24 cellular contexts compared by ENCODE assay signal in the genomic region with DNA sequence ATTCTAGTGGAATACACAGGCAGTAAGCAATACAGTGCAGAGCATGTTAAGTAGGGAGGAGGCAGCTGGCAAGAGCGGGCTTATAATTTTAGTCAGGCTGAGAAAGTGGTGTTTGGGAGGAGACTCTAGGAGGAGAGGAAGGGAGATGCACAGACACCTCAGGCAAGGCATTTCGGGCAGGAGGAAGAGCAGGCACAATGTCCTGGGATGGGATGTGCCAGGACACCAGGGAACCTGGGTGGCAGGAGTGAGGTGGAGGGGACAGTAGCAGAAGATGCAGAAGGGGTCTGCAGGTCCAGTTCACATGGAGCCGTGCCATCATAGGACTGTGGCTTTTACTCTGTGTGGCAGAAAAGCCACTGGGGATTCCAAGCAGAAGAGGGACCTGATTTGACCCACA.
"Had no signal": no experiment of that assay in that cellular context is flagged by ENCODE, and none has a peak within 500 bp of the region (broad histone marks: within the 10 kb centered on the region; RNA-seq: fewer than 3 reads in every experiment).

No MANE protein-coding gene starts in this region.

- H3K27ac ChIP-seq: left ventricle myocardium inferior, neural progenitor cell, neutrophil, ovary, right atrium auricular region, right lobe of liver, stomach, testis, thyroid gland, transverse colon, upper lobe of right lung had no signal

- H3K36me3 ChIP-seq: left ventricle myocardium inferior, neural progenitor cell, neutrophil, ovary, right atrium auricular region, right lobe of liver, stomach, thyroid gland, transverse colon, upper lobe of right lung had no signal

- H3K27me3 ChIP-seq: ovary, right atrium auricular region, right lobe of liver, testis, thyroid gland had no signal

- H3K9me3 ChIP-seq: left ventricle myocardium inferior, neutrophil, ovary, right atrium auricular region, right lobe of liver, stomach, testis, thyroid gland, transverse colon, upper lobe of right lung had no signal

- ATAC-seq: natural killer cell; right lobe of liver; stimulated activated naive B cell treated with anti-CD40 and anti-IgM and Interleukin-4, amounts not matched to agents 10 μg/mL and 1 μg/mL and 100 μg/mL, for 72 hours; stimulated activated naive CD8-positive, alpha-beta T cell treated with anti-CD3 and anti-CD28 coated beads, Interleukin-15, Interleukin-2, amounts not matched to agents 100 U/mL and 50 U/mL, for 24 hours; upper lobe of right lung had no signal

- DNase-seq: hypothalamus; immature natural killer cell; left ventricle myocardium inferior; mesendoderm; naive B cell; natural killer cell; nephron progenitor cell; occipital lobe; ovary; right lobe of liver; stimulated activated CD4-positive, alpha-beta T cell treated with anti-CD3 and anti-CD28 coated beads, Interleukin-1b, Interleukin-23, amount 100 ng/mL, for 48 hours; stimulated activated CD4-positive, alpha-beta T cell treated with anti-CD3 and anti-CD28 coated beads, Interleukin-4, amount 100 ng/mL, for 1 hour; stimulated activated naive B cell treated with anti-CD40 and anti-IgM and Interleukin-4, amounts not matched to agents 10 μg/mL and 1 μg/mL and 100 μg/mL, for 72 hours; stimulated activated naive CD8-positive, alpha-beta T cell treated with anti-CD3 and anti-CD28 coated beads, Interleukin-15, Interleukin-2, amounts not matched to agents 100 U/mL and 50 U/mL, for 24 hours; stomach; testis; thyroid gland; transverse colon; upper lobe of right lung had no signal

- H3K4me1 ChIP-seq: left ventricle myocardium inferior, neural progenitor cell, right atrium auricular region, right lobe of liver, stomach, testis, thyroid gland, transverse colon, upper lobe of right lung had no signal

- H3K4me3 ChIP-seq: left ventricle myocardium inferior, lung, neural progenitor cell, ovary, right atrium auricular region, right lobe of liver, smooth muscle cell, stomach, testis, thyroid gland, transverse colon, upper lobe of right lung had no signal
